In the genomic region with DNA sequence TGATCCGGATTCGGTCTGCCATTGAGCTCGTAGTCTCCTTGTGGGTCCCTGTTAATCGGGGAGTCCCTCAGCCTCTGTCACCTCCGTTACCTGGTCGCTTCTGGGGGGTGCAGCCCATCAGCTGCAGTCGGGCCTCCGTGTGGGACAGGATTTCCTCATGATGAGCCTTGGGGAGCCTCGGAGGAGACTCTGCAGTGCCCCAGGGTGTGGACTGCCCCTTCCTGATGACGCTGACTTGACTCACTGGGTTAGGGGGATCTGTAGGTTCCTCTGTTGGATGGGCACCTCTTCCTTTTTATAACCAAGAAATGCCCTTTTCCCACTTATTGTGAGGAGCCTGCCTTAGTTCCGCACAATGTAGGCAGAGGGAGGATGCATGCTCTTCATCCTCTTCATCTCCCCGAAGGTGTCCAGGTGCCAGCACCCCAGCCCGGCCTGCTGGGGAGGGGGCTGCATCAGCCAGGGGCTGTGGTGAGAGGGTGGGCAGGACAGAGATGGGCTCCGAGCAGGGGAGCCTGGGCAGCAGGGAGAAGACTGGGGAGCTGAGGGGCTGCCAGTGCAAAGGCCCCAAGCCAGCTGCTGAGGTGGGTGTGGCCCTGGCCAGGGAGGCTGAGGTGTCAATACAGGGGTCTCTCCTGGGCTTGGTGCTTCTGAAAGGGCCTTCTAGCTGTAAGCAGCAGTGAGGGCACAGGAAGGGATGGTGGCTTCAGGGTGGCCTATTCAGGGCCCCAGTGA, we compare ENCODE assay signal across 26 cellular contexts. TPM values are rescaled to one million over a fixed set of nuclear protein-coding genes. Genes with fewer than 3 reads are reported as not detected.
DNase-seq lines count a peak whose midpoint lies in the region; ATAC-seq, FAIRE-seq and TF ChIP-seq lines count a peak whose summit lies in the region.
"Had no signal": no experiment of that assay in that cellular context is flagged by ENCODE, and none has a peak within 500 bp of the region (broad histone marks: within the 10 kb centered on the region; RNA-seq: fewer than 3 reads in every experiment).

No MANE protein-coding gene starts in this region.

- H3K9ac ChIP-seq in trophoblast cell (ENCODE audit: low read length), result peak overlapping the region; percentile 16

- H3K18ac ChIP-seq in trophoblast cell (ENCODE audit: low read length), result no peak overlapping the region

- no peak overlapping the region for H3K14ac ChIP-seq in trophoblast cell (ENCODE audit: low read length)

- no CpG with 5 or more reads among the region's 14 CpGs for WGBS in trophoblast cell (ENCODE audit: extremely low coverage, insufficient coverage, insufficient read length)

- H3K79me2 ChIP-seq in trophoblast cell (ENCODE audit: control insufficient read depth, insufficient read depth, low read length, poor library complexity), result no peaks in the 10 kb centered on the region

- TF ChIP-seq POLR2A in H54 (IDR thresholded peaks at IDR 0.05; ENCODE audit: low read depth, low read length), result no peak

- TF ChIP-seq CTCF in bronchial epithelial cell (IDR thresholded peaks at IDR 0.05; ENCODE audit: insufficient read depth, low read length, severe bottlenecking), result no peak

- H3K23ac ChIP-seq in trophoblast cell (ENCODE audit: low read length), result no peak overlapping the region

- H3K4me2 ChIP-seq in trophoblast cell (ENCODE audit: low read length), result no peak overlapping the region

- no peak overlapping the region for H4K91ac ChIP-seq in trophoblast cell (ENCODE audit: low read depth, low read length)

- ATAC-seq in GM21423 (IDR thresholded peaks at IDR 0.05; ENCODE audit: unreplicated experiment), result no peak

- H4K12ac ChIP-seq in trophoblast cell (ENCODE audit: low read depth, low read length), result no peak overlapping the region

- no peaks in the 10 kb centered on the region for H3K36me3 ChIP-seq in bronchial epithelial cell (ENCODE audit: control insufficient read depth, insufficient read depth, low read length)
- H3K36me3 ChIP-seq in trophoblast cell (ENCODE audit: control insufficient read depth in 1 of 2, insufficient read depth in 2 of 2, low read length in 2 of 2), result no peaks in the 10 kb centered on the region
- H3K36me3 ChIP-seq: Peyer's patch had no signal

- H4K8ac ChIP-seq in trophoblast cell (ENCODE audit: low read depth, low read length), result no peak overlapping the region

- no peak overlapping the region for H2AK5ac ChIP-seq in trophoblast cell (ENCODE audit: low read length)

- H2AFZ ChIP-seq in trophoblast cell (ENCODE audit: insufficient read depth, low read length, poor library complexity), result no peak overlapping the region

- peaks cover 5% of the 10 kb centered on the region for H3K9me3 ChIP-seq in trophoblast cell (ENCODE audit: insufficient read depth, low read depth, low read length)
- H3K9me3 ChIP-seq: Peyer's patch had no signal

- H2BK12ac ChIP-seq in trophoblast cell (ENCODE audit: low read length), result no peak overlapping the region

- DNase-seq in H54 (ENCODE audit: insufficient read length, low spot score) (peak; percentile 36), M059J (ENCODE audit: low read depth) (peak; percentile 51), bronchial epithelial cell (ENCODE audit: low read depth) (peak; percentile 12), trophoblast cell (no peak), activated gamma-delta T cell (lab: John Stamatoyannopoulos, UW) (no peak), pons (ENCODE audit: low spot score) (no peak)
- DNase-seq: AML-193; C1 segment of cervical spinal cord; Calu3; CD8-positive, alpha-beta memory T cell; DMS153; GF-D8; HFFc6; NCI-H1694; NCI-H2081; NCI-H2171; NCI-H524 treated with DMSO at 0.1 percent for 48 hours; NCI-H82; Peyer's patch; SHP77 treated with DMSO at 0.1 percent for 48 hours; SW 1271 had no signal

- FAIRE-seq in H54 (lab: Jason Lieb, UNC), result no peak
- no peak for FAIRE-seq in bronchial epithelial cell (lab: Jason Lieb, UNC)

- H2BK5ac ChIP-seq in trophoblast cell (ENCODE audit: low read depth, low read length, poor library complexity), result no peak overlapping the region

- no peaks in the 10 kb centered on the region for H3K4me1 ChIP-seq in trophoblast cell (ENCODE audit: control insufficient read depth in 1 of 2, insufficient read depth in 2 of 2, low read length in 2 of 2)
- H3K4me1 ChIP-seq: Peyer's patch had no signal

- no peaks in the 10 kb centered on the region for H3K79me1 ChIP-seq in trophoblast cell (ENCODE audit: low read length)

- H3K27me3 ChIP-seq in bronchial epithelial cell (ENCODE audit: control insufficient read depth, insufficient read depth, low read length), result peaks cover 1% of the 10 kb centered on the region
- H3K27me3 ChIP-seq in trophoblast cell (ENCODE audit: insufficient read depth, low read length), result no peaks in the 10 kb centered on the region
- H3K27me3 ChIP-seq: Peyer's patch had no signal

- no peak overlapping the region for H2BK120ac ChIP-seq in trophoblast cell (ENCODE audit: insufficient read depth, low read length, poor library complexity)

- H3K4me3 ChIP-seq in bronchial epithelial cell (ENCODE audit: low read depth, low read length) (no peak overlapping the region), trophoblast cell (ENCODE audit: low read depth, low read length) (no peak overlapping the region)
- H3K4me3 ChIP-seq: Peyer's patch, SK-N-MC had no signal

- H3K4ac ChIP-seq in trophoblast cell (ENCODE audit: low read depth, low read length), result no peak overlapping the region

- H3K27ac ChIP-seq in trophoblast cell (ENCODE audit: low read depth, low read length), result no peak overlapping the region
- H3K27ac ChIP-seq: Peyer's patch, SK-N-MC had no signal

RNA-seq across cellular contexts. Expression of gene TTLL8, which starts 13.5 kb away (rescaled TPM):
- total RNA-seq in M059J (2014; rRNA removed; shearing (Covaris generic)), result not detected in 2 replicates
- not detected in 2 replicates for total RNA-seq in bronchial epithelial cell
- not detected in 2 replicates for polyA plus RNA-seq in trophoblast cell (2013)
- total RNA-seq: Calu3; CD8-positive, alpha-beta memory T cell; H4; HFFc6; Peyer's patch had no signal
- polyA plus RNA-seq: AG04450; CD8-positive, alpha-beta memory T cell; IgD-negative memory B cell had no signal

RNA-seq across cellular contexts. Expression of gene MLC1, which starts 13.6 kb away (rescaled TPM):
- 0.52 TPM in 1 of 2 replicates, not detected in the other for total RNA-seq in M059J (2014; rRNA removed; shearing (Covaris generic))
- total RNA-seq in bronchial epithelial cell, result under 0.01 TPM in 1 of 2 replicates, not detected in the other
- 0.22 and 0.28 TPM in 2 replicates for polyA plus RNA-seq in trophoblast cell (2013)
- total RNA-seq: Calu3, HFFc6, Peyer's patch had no signal

RNA-seq across cellular contexts. Expression of gene MOV10L1, which starts 18.2 kb away (rescaled TPM):
- total RNA-seq in M059J (2014; rRNA removed; shearing (Covaris generic)), result 0.71 and 1.8 TPM in 2 replicates
- total RNA-seq in bronchial epithelial cell, result 0.26 and 1.4 TPM in 2 replicates
- 0.14 and 0.25 TPM in 2 replicates for polyA plus RNA-seq in trophoblast cell (2013)
- total RNA-seq: Calu3; CD8-positive, alpha-beta memory T cell had no signal
- polyA plus RNA-seq: CD8-positive, alpha-beta memory T cell; IgD-negative memory B cell had no signal

RNA-seq across cellular contexts. Expression of gene IL17REL, which starts 59.0 kb away (rescaled TPM):
- not detected in 2 replicates for total RNA-seq in M059J (2014; rRNA removed; shearing (Covaris generic))
- not detected in 2 replicates for total RNA-seq in bronchial epithelial cell
- 0.01 TPM in 1 of 2 replicates, not detected in the other for polyA plus RNA-seq in trophoblast cell (2013)
- total RNA-seq: Calu3, H4, HFFc6 had no signal
- polyA plus RNA-seq: AG04450; CD8-positive, alpha-beta memory T cell; IgD-negative memory B cell had no signal

Comparison
In these comparisons a context has a peak if more than half of its experiments do, and no peak if none do; other contexts are left out.
1. DNase-seq: peak in H54 (single experiment), M059J (single experiment) and bronchial epithelial cell (single experiment); none in trophoblast cell (0 of 2), activated gamma-delta T cell (single experiment) and pons (single experiment).